ENCODE assay signal across 8 cellular contexts in genomic region chr5:95959051-95959963, GRCh38. TPM values are rescaled to one million over a fixed set of nuclear protein-coding genes. Genes with fewer than 3 reads are reported as not detected.
A peak's percentile ranks its signal among the peaks of the same experiment; 100 is the strongest.
DNase-seq lines count a peak whose midpoint lies in the region; ATAC-seq and TF ChIP-seq lines count a peak whose summit lies in the region.

No MANE protein-coding gene starts in this region.

- H3K4me1 ChIP-seq in Panc1 (ENCODE audit: control insufficient read depth, insufficient read depth, low read length), result peaks cover 37% of the 10 kb centered on the region
- H3K4me1 ChIP-seq in ovary (ENCODE audit: insufficient read depth), result peaks cover 13% of the 10 kb centered on the region

- BruUV-seq in Panc1 (replicated peaks; lab: Mats Ljungman, UMichigan), result TSS peak; percentile 52

- intact Hi-C loops in Panc1 (cut with micrococcal nuclease; ENCODE audit: unreplicated experiment), result loop anchor here (5.0 kb wide), 1 partner anchor 378 kb away; no protein-coding TSS in a partner anchor
- intact Hi-C loops in ovary (cut with DNase I), result no loop called here

- H3K27ac ChIP-seq in Panc1 (ENCODE audit: low read length) (peak overlapping the region; percentile 94), ovary (no peak overlapping the region)

- H3K27me3 ChIP-seq in Panc1 (ENCODE audit: control insufficient read depth, insufficient read depth, low read length), result no peaks in the 10 kb centered on the region
- H3K27me3 ChIP-seq in ovary, result no peaks in the 10 kb centered on the region

- POLR2A ChIA-PET in Panc1 (lab: Charles Lee), result interaction anchor here (0.7 kb wide), 1 partner anchor 20 kb away, joined by 3 read pairs; no protein-coding TSS in a partner anchor

- H3K36me3 ChIP-seq in Panc1 (ENCODE audit: control insufficient read depth, insufficient read depth, low read length) (no peaks in the 10 kb centered on the region), ovary (no peaks in the 10 kb centered on the region)

- DNase-seq in EL (peak; percentile 43), Panc1 (ENCODE audit: low read depth, low spot score) (no peak), fibroblast of gingiva (ENCODE audit: low read depth) (peak; percentile 39), ovary (no peak), dermis blood vessel endothelial cell (no peak), ureter (ENCODE audit: low spot score) (no peak), NCI-H2029 treated with DMSO at 0.1 percent for 48 hours (lab: John Stamatoyannopoulos, UW) (no peak)

- in situ Hi-C loops in Panc1 (cut with HindIII; ENCODE audit: low pct_unique_long_range_greater_than_20kb, low sequenced_read_pairs), result no loop called here

- TF ChIP-seq CTCF in Panc1 (IDR thresholded peaks at IDR 0.05) (no peak), ovary (IDR thresholded peaks at IDR 0.05) (no peak)

- no peak for TF ChIP-seq EP300 in ovary (IDR thresholded peaks at IDR 0.05)

- WGBS in ovary, 3 donors, result 83 to 87% (median 83%) methylated on average over 10 of the region's 10 CpGs

- H3K9me3 ChIP-seq in Panc1 (ENCODE audit: control insufficient read depth, insufficient read depth, low read depth, low read length) (no peaks in the 10 kb centered on the region), ovary (no peaks in the 10 kb centered on the region)

- no peak for TF ChIP-seq POLR2A in ovary (IDR thresholded peaks at IDR 0.05)

- CTCF ChIA-PET in Panc1 (lab: Charles Lee), result no interaction called here

- ATAC-seq in Panc1, result no peak
- no peak for ATAC-seq in HG02759 (IDR thresholded peaks at IDR 0.05; ENCODE audit: unreplicated experiment)

- H3K4me3 ChIP-seq in Panc1 (ENCODE audit: low read depth in 2 of 2, low read length in 2 of 2), result peak overlapping the region; percentile 98
- H3K4me3 ChIP-seq in ovary, result peak overlapping the region; percentile 61

RNA-seq across cellular contexts. Expression of gene ELL2, which starts 2.3 kb away (rescaled TPM):
- total RNA-seq in Panc1 (2021; ENCODE audit: unreplicated experiment) (68.5 TPM), ovary (10 to 100 TPM; 15.8 to 73.2 (median 27.0) TPM), dermis blood vessel endothelial cell (7.8 and 8.7 TPM in 2 replicates), ureter (77.8 TPM)
- 69.8 TPM for polyA plus RNA-seq in Panc1 (2012; ENCODE audit: insufficient read length)
- polyA plus RNA-seq in ovary, result 10 to 100 TPM in 1 of 2 donors, 1 to 10 TPM in 1; 7.2 to 10.1 TPM

Comparison
In these comparisons a context has a peak if more than half of its experiments do, and no peak if none do; other contexts are left out.
1. DNase-seq: peak in EL (single experiment) and fibroblast of gingiva (single experiment); none in Panc1 (single experiment), ovary (0 of 5), dermis blood vessel endothelial cell (single experiment), ureter (single experiment) and NCI-H2029 treated with DMSO at 0.1 percent for 48 hours (single experiment).